In genomic region chr14:51566831-51567582, GRCh38 we compare ENCODE assay signal across 1 cellular context.
TF ChIP-seq lines count a peak whose summit lies in the region.

No MANE protein-coding gene starts in this region.

TF ChIP-seq in GM12878, 131 proteins besides CTCF, POLR2A, EP300 and RAD21 (continued from another document):
- TF ChIP-seq IRF5 (IDR thresholded peaks at IDR 0.05; ENCODE audit: borderline replicate concordance) (no peak), NR2C1 (IDR thresholded peaks at IDR 0.05) (no peak), SRF (IDR thresholded peaks at IDR 0.05; ENCODE audit: low read depth in 2 of 2, low read length in 2 of 2) (no peak), BRCA1 (IDR thresholded peaks at IDR 0.05; ENCODE audit: low read depth, low read length) (no peak), SIX5 (IDR thresholded peaks at IDR 0.05; ENCODE audit: low read depth, low read length, severe bottlenecking) (no peak), POLR2AphosphoS5 (IDR thresholded peaks at IDR 0.05; ENCODE audit: low read length) (no peak), POU2F2 (IDR thresholded peaks at IDR 0.05; ENCODE audit: borderline replicate concordance, low read depth, low read length) (no peak), IRF4 (IDR thresholded peaks at IDR 0.05; ENCODE audit: low read depth, low read length) (no peak)
